34 cellular contexts compared by ENCODE assay signal in the genomic region with DNA sequence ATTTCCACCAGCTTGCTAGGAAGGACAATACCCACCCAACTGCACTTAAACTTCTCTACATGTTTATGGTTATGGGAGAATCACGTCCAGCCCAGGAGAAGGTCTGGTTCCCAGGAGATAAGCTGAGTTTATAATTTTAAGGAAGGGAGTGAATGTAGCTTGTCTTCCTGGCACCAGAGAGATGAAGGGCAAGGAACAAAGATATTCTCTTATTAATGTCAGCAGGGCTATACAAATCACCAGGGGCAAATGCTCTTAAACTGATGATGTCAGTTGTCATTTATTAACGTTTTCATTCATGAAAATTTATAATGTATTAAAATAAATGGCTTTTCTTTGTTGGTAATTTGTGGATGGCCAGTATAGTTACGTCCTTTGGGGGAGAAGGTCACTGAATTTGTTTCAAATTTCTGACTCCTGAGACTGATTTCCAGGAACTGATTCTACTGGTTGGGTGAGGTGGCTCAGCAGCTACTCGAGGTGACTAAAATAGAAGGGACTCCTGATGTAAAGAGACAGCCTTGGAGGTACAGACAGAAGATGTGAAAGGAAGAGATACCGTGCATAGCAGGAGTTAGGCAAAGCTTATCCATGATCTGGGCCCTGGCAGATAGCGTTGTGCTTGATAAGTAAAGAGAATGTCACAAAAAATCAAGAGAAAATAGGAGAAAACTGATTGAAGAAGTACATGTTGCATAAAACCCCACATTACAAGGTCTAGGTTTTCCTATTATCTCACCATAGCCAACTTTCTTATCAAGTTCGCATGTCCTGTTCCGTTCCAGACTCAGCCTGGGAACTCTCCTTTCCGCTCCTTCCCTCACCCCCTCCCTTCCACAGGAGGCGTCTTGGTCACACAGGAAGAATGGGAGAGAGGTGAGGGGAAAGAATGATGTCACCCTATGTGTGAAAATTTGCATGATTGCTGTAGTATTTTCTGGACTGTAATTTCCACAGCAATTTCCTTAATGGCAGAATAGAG.
DNase-seq lines count a peak whose midpoint lies in the region; ATAC-seq, FAIRE-seq and TF ChIP-seq lines count a peak whose summit lies in the region.
"Had no signal": no experiment of that assay in that cellular context is flagged by ENCODE, and none has a peak within 500 bp of the region (broad histone marks: within the 10 kb centered on the region; RNA-seq: fewer than 3 reads in every experiment).

No MANE protein-coding gene starts in this region.

- TF ChIP-seq EP300 in HepG2 (IDR thresholded peaks at IDR 0.05; ENCODE audit: low read depth in 2 of 2, low read length in 2 of 2) (no peak), HepG2 (CRISPR knock-in tag; IDR thresholded peaks at IDR 0.05; ENCODE audit: borderline replicate concordance) (no peak)

- H3K27ac ChIP-seq in right lobe of liver: no peak overlapping the region
- no peak overlapping the region for H3K27ac ChIP-seq in HepG2 (ENCODE audit: extremely low read length, insufficient read depth, low read length)
- H3K27ac ChIP-seq in astrocyte (ENCODE audit: low read depth, low read length): no peak overlapping the region
- no peak overlapping the region for H3K27ac ChIP-seq in right cardiac atrium (ENCODE audit: low read length)
- H3K27ac ChIP-seq: coronary artery, SJCRH30, uterus had no signal

- in situ Hi-C loops in HepG2 (cut with HindIII; ENCODE audit: extremely low pct_ligation_motif_present, low pct_unique_long_range_greater_than_20kb) (no loop called here), ACHN (cut with HindIII; ENCODE audit: low pct_ligation_motif_present, low pct_unique_long_range_greater_than_20kb, low sequenced_read_pairs) (no loop called here)

- intact Hi-C loops in right lobe of liver (cut with DNase I): no loop called here
- intact Hi-C loops in HepG2 (cut with micrococcal nuclease; ENCODE audit: unreplicated experiment): no loop called here
- intact Hi-C loops in right cardiac atrium (cut with DNase I): no loop called here

- H3K9me3 ChIP-seq in right lobe of liver (no peaks in the 10 kb centered on the region), HepG2 (ENCODE audit: low read length) (no peaks in the 10 kb centered on the region), astrocyte (ENCODE audit: insufficient read depth, low read depth, low read length) (no peaks in the 10 kb centered on the region), right cardiac atrium (ENCODE audit: control insufficient read depth, low read length) (no peaks in the 10 kb centered on the region), T-helper 17 cell (ENCODE audit: control insufficient read depth, low read length, poor library complexity, severe bottlenecking) (no peaks in the 10 kb centered on the region)
- H3K9me3 ChIP-seq: BE2C, SJCRH30, uterus had no signal

- no peak overlapping the region for H3K27ac Mint-ChIP-seq in astrocyte (ENCODE audit: unreplicated experiment)
- H3K27ac Mint-ChIP-seq in T-helper 17 cell: no peak overlapping the region
- H3K27ac Mint-ChIP-seq: activated naive CD8-positive, alpha-beta T cell treated with anti-CD3 and anti-CD28 coated beads for 36 hours; activated T-cell treated with anti-CD3 and anti-CD28 coated beads, Interleukin-2, amount 50 U/mL, for 24 hours; memory B cell had no signal

- WGBS in right lobe of liver (ENCODE audit: insufficient coverage, low coverage, low lambda C conversion rate, missing lambda C conversion rate): 41% methylated on average over 10 of the region's 10 CpGs
- 12% methylated on average over 10 of the region's 10 CpGs for WGBS in HepG2 (ENCODE audit: low lambda C conversion rate)
- 42% methylated on average over 10 of the region's 10 CpGs for WGBS in right cardiac atrium

- POLR2A ChIA-PET in HepG2 (lab: Yijun Ruan, JAX): no interaction called here

- no peaks in the 10 kb centered on the region for H3K36me3 Mint-ChIP-seq in astrocyte (ENCODE audit: low read depth, unreplicated experiment)
- H3K36me3 Mint-ChIP-seq in T-helper 17 cell (ENCODE audit: low read depth): peaks cover 2% of the 10 kb centered on the region
- H3K36me3 Mint-ChIP-seq: activated naive CD8-positive, alpha-beta T cell treated with anti-CD3 and anti-CD28 coated beads for 36 hours; CD8-positive, alpha-beta memory T cell; memory B cell had no signal

- H4K20me1 ChIP-seq in HepG2 (ENCODE audit: insufficient read depth, low read length) (no peaks in the 10 kb centered on the region), astrocyte (ENCODE audit: insufficient read depth, low read length) (no peaks in the 10 kb centered on the region)

- H2AFZ ChIP-seq in HepG2 (ENCODE audit: low read length) (no peak overlapping the region), astrocyte (ENCODE audit: low read depth, low read length) (no peak overlapping the region)

- TF ChIP-seq POLR2A in right lobe of liver (IDR thresholded peaks at IDR 0.05) (no peak), HepG2 (IDR thresholded peaks at IDR 0.05; ENCODE audit: insufficient read depth in 1 of 2, low read depth in 2 of 2, low read length in 2 of 2) (no peak)

- TF ChIP-seq CTCF in right lobe of liver (IDR thresholded peaks at IDR 0.05): no peak
- no peak for TF ChIP-seq CTCF in HepG2 (CRISPR knock-in tag; IDR thresholded peaks at IDR 0.05)
- no peak for TF ChIP-seq CTCF in astrocyte (IDR thresholded peaks at IDR 0.05; ENCODE audit: insufficient read depth, low read depth, low read length)

- no peak for DNase-seq in right lobe of liver
- DNase-seq in HepG2 (ENCODE audit: low spot score): no peak
- no peak for DNase-seq in astrocyte (ENCODE audit: low read depth)
- peak in 2 of 3 donors; percentile 30 to 43 for DNase-seq in right cardiac atrium
- DNase-seq in ACHN: no peak
- no peak for DNase-seq in SKM-1 (lab: John Stamatoyannopoulos, UW; ENCODE audit: unreplicated experiment)
- no peak for DNase-seq in T-helper 17 cell
- DNase-seq in activated effector memory CD4-positive, alpha-beta T cell treated with Interleukin-2 at 50 U/mL for 16 hours: no peak
- DNase-seq: activated CD4-positive, CD25-positive, alpha-beta regulatory T cell; activated gamma-delta T cell; activated naive CD8-positive, alpha-beta T cell treated with anti-CD3 and anti-CD28 coated beads for 36 hours; activated T-cell treated with anti-CD3 and anti-CD28 coated beads, Interleukin-2, amount 50 U/mL, for 24 hours; aorta; BE2C; caudate nucleus; CD8-positive, alpha-beta memory T cell; effector memory CD4-positive, alpha-beta T cell; erythroblast; HCEC 1CT; hippocampal formation; Kasumi-1; NCI-H1436; NCI-H2081; NCI-H226; NCI-H526 treated with DMSO at 0.1 percent for 48 hours; retina; SJCRH30; stimulated activated CD4-positive, alpha-beta T cell treated with anti-CD3 and anti-CD28 coated beads, Interleukin-1b, Interleukin-23, amount 100 ng/mL, for 48 hours; stimulated activated naive CD4-positive, alpha-beta T cell treated with Interleukin-2 at 50 U/mL for 16 hours; uterus had no signal

- no peaks in the 10 kb centered on the region for H3K36me3 ChIP-seq in right lobe of liver
- H3K36me3 ChIP-seq in HepG2 (replicated peaks in 1 of 2; ENCODE audit: control insufficient read depth in 1 of 2, insufficient read depth in 2 of 2, low read length in 2 of 2): no peaks in the 10 kb centered on the region
- H3K36me3 ChIP-seq in astrocyte (ENCODE audit: insufficient read depth, low read length): no peaks in the 10 kb centered on the region
- H3K36me3 ChIP-seq: BE2C, SJCRH30, uterus had no signal

- H3K9me3 Mint-ChIP-seq in astrocyte (ENCODE audit: unreplicated experiment): no peaks in the 10 kb centered on the region
- H3K9me3 Mint-ChIP-seq: activated T-cell treated with anti-CD3 and anti-CD28 coated beads, Interleukin-2, amount 50 U/mL, for 24 hours; CD8-positive, alpha-beta memory T cell had no signal

- H3K4me2 ChIP-seq in HepG2 (ENCODE audit: low read depth, low read length) (no peak overlapping the region), astrocyte (ENCODE audit: low read length) (no peak overlapping the region)

- H3K9ac ChIP-seq in HepG2 (ENCODE audit: insufficient read depth, low read depth, low read length) (no peak overlapping the region), astrocyte (ENCODE audit: low read length) (no peak overlapping the region)

- H3K4me3 Mint-ChIP-seq in astrocyte (ENCODE audit: unreplicated experiment): no peak overlapping the region
- H3K4me3 Mint-ChIP-seq in T-helper 17 cell: no peak overlapping the region
- H3K4me3 Mint-ChIP-seq: activated naive CD8-positive, alpha-beta T cell treated with anti-CD3 and anti-CD28 coated beads for 36 hours; activated T-cell treated with anti-CD3 and anti-CD28 coated beads, Interleukin-2, amount 50 U/mL, for 24 hours; CD8-positive, alpha-beta memory T cell; memory B cell had no signal

- TF ChIP-seq RAD21 in HepG2 (CRISPR knock-in tag; IDR thresholded peaks at IDR 0.05): no peak

- H3K4me1 ChIP-seq in right lobe of liver: no peaks in the 10 kb centered on the region
- no peaks in the 10 kb centered on the region for H3K4me1 ChIP-seq in HepG2 (ENCODE audit: insufficient read depth, low read length)
- peaks cover 3% of the 10 kb centered on the region for H3K4me1 ChIP-seq in astrocyte (ENCODE audit: insufficient read depth, low read length)
- no peaks in the 10 kb centered on the region for H3K4me1 ChIP-seq in right cardiac atrium (ENCODE audit: control insufficient read depth, insufficient read depth, low read length)
- H3K4me1 ChIP-seq: BE2C, uterus had no signal

- CTCF ChIA-PET in HepG2 (lab: Yijun Ruan, JAX; ENCODE audit: low intra/inter-chr PET ratio, low total read pairs): no interaction called here

- H3K4me1 Mint-ChIP-seq in astrocyte (ENCODE audit: low read depth, unreplicated experiment) (peaks cover 12% of the 10 kb centered on the region), T-helper 17 cell (no peaks in the 10 kb centered on the region)
- H3K4me1 Mint-ChIP-seq: activated naive CD8-positive, alpha-beta T cell treated with anti-CD3 and anti-CD28 coated beads for 36 hours; memory B cell had no signal

- H3K79me2 ChIP-seq in HepG2 (ENCODE audit: insufficient read depth, low read length) (no peaks in the 10 kb centered on the region), astrocyte (ENCODE audit: insufficient read depth, low read length) (no peaks in the 10 kb centered on the region)

- FAIRE-seq in HepG2 (lab: Jason Lieb, UNC): no peak
- FAIRE-seq in astrocyte (lab: Jason Lieb, UNC): peak; percentile 41
- FAIRE-seq: G401.6 had no signal

- peak; percentile 42 to 84 (median 72) for ATAC-seq in right lobe of liver
- no peak for ATAC-seq in HepG2
- peak; percentile 83 to 96 for ATAC-seq in right cardiac atrium
- no peak for ATAC-seq in T-helper 17 cell
- ATAC-seq: Panc1 had no signal

- no peaks in the 10 kb centered on the region for H3K27me3 ChIP-seq in right lobe of liver
- no peaks in the 10 kb centered on the region; a peak in 1 of 5 replicates for H3K27me3 ChIP-seq in HepG2 (ENCODE audit: control insufficient read depth in 1 of 2, insufficient read depth in 2 of 2, low read length in 2 of 2)
- no peaks in the 10 kb centered on the region for H3K27me3 ChIP-seq in astrocyte (ENCODE audit: insufficient read depth, low read length)
- no peaks in the 10 kb centered on the region for H3K27me3 ChIP-seq in right cardiac atrium (ENCODE audit: control insufficient read depth, insufficient read depth)
- H3K27me3 ChIP-seq: BE2C, SJCRH30, uterus had no signal

- H3K4me3 ChIP-seq in right lobe of liver (no peak overlapping the region), HepG2 (replicated peaks in 1 of 3; ENCODE audit: insufficient read depth in 1 of 3, low read depth in 2 of 3, low read length in 3 of 3) (no peak overlapping the region), astrocyte (ENCODE audit: insufficient read depth, low read depth, low read length) (no peak overlapping the region), right cardiac atrium (ENCODE audit: low read length) (no peak overlapping the region)
- H3K4me3 ChIP-seq: coronary artery, SJCRH30, uterus had no signal

- BruUV-seq in HepG2 (replicated peaks; lab: Mats Ljungman, UMichigan): no TSS peak

- H3K27me3 Mint-ChIP-seq in astrocyte (ENCODE audit: low read depth, unreplicated experiment): no peaks in the 10 kb centered on the region
- no peaks in the 10 kb centered on the region for H3K27me3 Mint-ChIP-seq in T-helper 17 cell
- H3K27me3 Mint-ChIP-seq: memory B cell had no signal

Comparison
In these comparisons a context has a peak if more than half of its experiments do, and no peak if none do; other contexts are left out.
1. ATAC-seq: peak in right lobe of liver (4 of 4) and right cardiac atrium (2 of 2); none in HepG2 (single experiment) and T-helper 17 cell (single experiment).
2. DNase-seq: peak in right cardiac atrium (2 of 3); none in right lobe of liver (0 of 3), HepG2 (single experiment), astrocyte (single experiment), ACHN (single experiment), SKM-1 (single experiment), T-helper 17 cell (0 of 3) and activated effector memory CD4-positive, alpha-beta T cell treated with Interleukin-2 at 50 U/mL for 16 hours (single experiment).